ENCODE assay signal across 16 cellular contexts in the genomic region with DNA sequence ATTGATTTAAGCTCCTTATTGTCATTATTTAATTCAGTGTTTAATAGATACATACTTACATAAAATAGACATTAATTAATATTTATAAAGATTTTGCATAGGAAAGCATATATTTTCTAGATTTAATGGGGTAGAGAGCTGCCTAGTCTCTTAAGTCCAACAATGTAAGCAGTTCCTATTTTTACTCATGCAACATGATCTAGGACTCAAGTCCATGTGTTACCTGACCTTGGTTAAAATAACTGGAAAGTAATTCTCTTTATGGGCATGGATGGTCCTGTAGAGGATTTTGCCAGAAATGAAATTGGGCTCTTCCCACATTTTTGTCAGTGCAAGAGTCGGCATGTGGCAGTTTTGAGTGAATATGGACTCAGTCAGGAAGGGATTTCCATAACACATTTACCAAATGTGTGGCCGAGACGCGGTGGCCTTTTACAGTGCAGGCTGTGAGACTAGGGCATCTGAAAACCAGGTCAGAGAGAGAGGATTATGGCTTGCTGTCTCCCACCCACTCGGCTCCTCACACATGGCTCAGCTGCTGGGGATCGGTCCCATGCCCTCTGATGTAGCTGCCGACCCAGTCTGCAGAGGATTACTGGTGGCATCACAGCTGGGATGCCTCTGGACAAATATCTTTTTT.
"Had no signal": no experiment of that assay in that cellular context is flagged by ENCODE, and none has a peak within 500 bp of the region (broad histone marks: within the 10 kb centered on the region; RNA-seq: fewer than 3 reads in every experiment).

No MANE protein-coding gene starts in this region.

- H3K4me3 ChIP-seq: esophagus muscularis mucosa, mucosa of descending colon, tibial nerve, vagina had no signal

- ATAC-seq: left colon; mucosa of descending colon; natural killer cell treated with Interleukin-12 subunit alpha and Interleukin-12 subunit beta and Interleukin-15 and Interleukin-18, amount 100 ng/mL, for 72 hours; stimulated activated naive B cell treated with anti-CD40 and anti-IgM and Interleukin-4, amounts not matched to agents 10 μg/mL and 1 μg/mL and 100 μg/mL, for 72 hours; WTC11 had no signal

- H3K27ac ChIP-seq: esophagus muscularis mucosa, tibial nerve, vagina had no signal

- DNase-seq: activated CD4-positive, alpha-beta T cell treated with anti-CD3 and anti-CD28 coated beads for 48 hours; activated effector memory CD4-positive, alpha-beta T cell treated with Interleukin-2 at 50 U/mL for 16 hours; amygdala; foreskin fibroblast; left colon; mammary epithelial cell; mucosa of descending colon; stimulated activated naive B cell treated with anti-CD40 and anti-IgM and Interleukin-4, amounts not matched to agents 10 μg/mL and 1 μg/mL and 100 μg/mL, for 72 hours had no signal

- FAIRE-seq: endometrium had no signal

- H3K36me3 Mint-ChIP-seq: activated naive CD4-positive, alpha-beta T cell treated with anti-CD3 and anti-CD28 coated beads, Interleukin-2, amount 50 U/mL, for 72 hours; natural killer cell treated with Interleukin-12 subunit alpha and Interleukin-12 subunit beta and Interleukin-15 and Interleukin-18, amount 100 ng/mL, for 72 hours; stimulated activated naive B cell treated with anti-CD40 and anti-IgM and Interleukin-4, amounts not matched to agents 10 μg/mL and 1 μg/mL and 100 μg/mL, for 72 hours; WTC11 had no signal

- H3K27ac Mint-ChIP-seq: activated naive CD4-positive, alpha-beta T cell treated with anti-CD3 and anti-CD28 coated beads, Interleukin-2, amount 50 U/mL, for 72 hours; natural killer cell treated with Interleukin-12 subunit alpha and Interleukin-12 subunit beta and Interleukin-15 and Interleukin-18, amount 100 ng/mL, for 72 hours; stimulated activated naive B cell treated with anti-CD40 and anti-IgM and Interleukin-4, amounts not matched to agents 10 μg/mL and 1 μg/mL and 100 μg/mL, for 72 hours; T-helper 1 cell treated with Interleukin-12 subunit alpha and Interleukin-12 subunit beta and Interleukin-4 antibody, amounts not matched to agents 30 μg/mL and 1 μg/mL, for 36 hours; WTC11 had no signal

- H3K9me3 Mint-ChIP-seq: activated naive CD4-positive, alpha-beta T cell treated with anti-CD3 and anti-CD28 coated beads, Interleukin-2, amount 50 U/mL, for 72 hours; natural killer cell treated with Interleukin-12 subunit alpha and Interleukin-12 subunit beta and Interleukin-15 and Interleukin-18, amount 100 ng/mL, for 72 hours; stimulated activated naive B cell treated with anti-CD40 and anti-IgM and Interleukin-4, amounts not matched to agents 10 μg/mL and 1 μg/mL and 100 μg/mL, for 72 hours; T-helper 1 cell treated with Interleukin-12 subunit alpha and Interleukin-12 subunit beta and Interleukin-4 antibody, amounts not matched to agents 30 μg/mL and 1 μg/mL, for 36 hours; WTC11 had no signal

- H3K36me3 ChIP-seq: esophagus muscularis mucosa, tibial nerve, vagina had no signal

- H3K27me3 ChIP-seq: esophagus muscularis mucosa, tibial nerve, vagina had no signal

- H3K4me3 Mint-ChIP-seq: natural killer cell treated with Interleukin-12 subunit alpha and Interleukin-12 subunit beta and Interleukin-15 and Interleukin-18, amount 100 ng/mL, for 72 hours; stimulated activated naive B cell treated with anti-CD40 and anti-IgM and Interleukin-4, amounts not matched to agents 10 μg/mL and 1 μg/mL and 100 μg/mL, for 72 hours; T-helper 1 cell treated with Interleukin-12 subunit alpha and Interleukin-12 subunit beta and Interleukin-4 antibody, amounts not matched to agents 30 μg/mL and 1 μg/mL, for 36 hours; WTC11 had no signal

- H3K9me3 ChIP-seq: esophagus muscularis mucosa, mucosa of descending colon, tibial nerve, vagina had no signal
